In genomic region chr2:167929461-167929860, GRCh38 we compare ENCODE assay signal across 18 cellular contexts.
"Had no signal": no experiment of that assay in that cellular context is flagged by ENCODE, and none has a peak within 500 bp of the region (broad histone marks: within the 10 kb centered on the region; RNA-seq: fewer than 3 reads in every experiment).

No MANE protein-coding gene starts in this region.

- ATAC-seq: foreskin keratinocyte had no signal

- H3K27ac Mint-ChIP-seq: activated CD4-positive, alpha-beta T cell treated with anti-CD3 and anti-CD28 coated beads, Interleukin-2, amount 10 ng/mL, durations not matched to agents 7 days and 5 days; activated naive CD8-positive, alpha-beta T cell treated with anti-CD3 and anti-CD28 coated beads for 36 hours; activated T-helper 1 cell treated with anti-CD3 and anti-CD28 coated beads, Interleukin-12 subunit alpha, Interleukin-12 subunit beta, Interleukin-2, Interleukin-4 antibody, amounts not matched to agents 30 ng/mL and 10 ng/mL and 1 ng/mL, durations not matched to agents 14 hours and 24 hours and 36 hours had no signal

- DNase-seq: activated CD4-positive, alpha-beta T cell treated with anti-CD3 and anti-CD28 coated beads, Interleukin-2, amount 10 ng/mL, durations not matched to agents 7 days and 5 days; activated CD8-positive, alpha-beta memory T cell treated with anti-CD3 and anti-CD28 coated beads for 24 hours; activated naive CD8-positive, alpha-beta T cell treated with anti-CD3 and anti-CD28 coated beads for 36 hours; amygdala; brain microvascular endothelial cell; cortex of kidney; effector CD8-positive, alpha-beta T cell; foreskin keratinocyte; glutamatergic neuron; hypothalamus; kidney; mesenchymal stem cell; stimulated activated CD4-positive, alpha-beta T cell treated with anti-CD3 and anti-CD28 coated beads, Interleukin-12 subunit alpha, Interleukin-12 subunit beta, amount 100 ng/mL, for 4 hours; stimulated activated CD4-positive, alpha-beta T cell treated with anti-CD3 and anti-CD28 coated beads, Interleukin-2, amount 100 ng/mL, for 24 hours; thyroid gland had no signal

- H3K27me3 Mint-ChIP-seq: activated naive CD8-positive, alpha-beta T cell treated with anti-CD3 and anti-CD28 coated beads for 36 hours had no signal

- H3K4me1 Mint-ChIP-seq: activated CD4-positive, alpha-beta T cell treated with anti-CD3 and anti-CD28 coated beads, Interleukin-2, amount 10 ng/mL, durations not matched to agents 7 days and 5 days; activated naive CD8-positive, alpha-beta T cell treated with anti-CD3 and anti-CD28 coated beads for 36 hours; central memory CD8-positive, alpha-beta T cell; nephron had no signal

- H3K9me3 Mint-ChIP-seq: activated CD4-positive, alpha-beta T cell treated with anti-CD3 and anti-CD28 coated beads, Interleukin-2, amount 10 ng/mL, durations not matched to agents 7 days and 5 days; activated naive CD8-positive, alpha-beta T cell treated with anti-CD3 and anti-CD28 coated beads for 36 hours; activated T-helper 1 cell treated with anti-CD3 and anti-CD28 coated beads, Interleukin-12 subunit alpha, Interleukin-12 subunit beta, Interleukin-2, Interleukin-4 antibody, amounts not matched to agents 30 ng/mL and 10 ng/mL and 1 ng/mL, durations not matched to agents 14 hours and 24 hours and 36 hours; central memory CD8-positive, alpha-beta T cell had no signal

- H3K4me3 Mint-ChIP-seq: activated CD4-positive, alpha-beta T cell treated with anti-CD3 and anti-CD28 coated beads, Interleukin-2, amount 10 ng/mL, durations not matched to agents 7 days and 5 days; activated naive CD8-positive, alpha-beta T cell treated with anti-CD3 and anti-CD28 coated beads for 36 hours; activated T-helper 1 cell treated with anti-CD3 and anti-CD28 coated beads, Interleukin-12 subunit alpha, Interleukin-12 subunit beta, Interleukin-2, Interleukin-4 antibody, amounts not matched to agents 30 ng/mL and 10 ng/mL and 1 ng/mL, durations not matched to agents 14 hours and 24 hours and 36 hours; central memory CD8-positive, alpha-beta T cell; nephron had no signal
